Comparison of ENCODE assay signal across 34 cellular contexts in genomic region chr15:88315221-88315878, GRCh38. TPM values are rescaled to one million over a fixed set of nuclear protein-coding genes. Genes with fewer than 3 reads are reported as not detected.
"Had no signal": no experiment of that assay in that cellular context is flagged by ENCODE, and none has a peak within 500 bp of the region (broad histone marks: within the 10 kb centered on the region; RNA-seq: fewer than 3 reads in every experiment).

No MANE protein-coding gene starts in this region.

- ATAC-seq: activated CD8-positive, alpha-beta T cell treated with anti-CD3 and anti-CD28 coated beads for 36 hours; activated naive CD8-positive, alpha-beta T cell treated with anti-CD3 and anti-CD28 coated beads, Interleukin-2, amount 50 U/mL, for 24 hours had no signal

- H3K4me3 Mint-ChIP-seq: activated B cell treated with CpG ODN at 0.5 μM for 24 hours; activated CD4-positive, alpha-beta memory T cell treated with anti-CD3 and anti-CD28 coated beads for 36 hours; activated CD4-positive, alpha-beta T cell treated with anti-CD3 and anti-CD28 coated beads, Interleukin-2, amount 10 ng/mL, durations not matched to agents 24 days and 14 days; activated CD8-positive, alpha-beta T cell treated with anti-CD3 and anti-CD28 coated beads for 36 hours; activated naive CD4-positive, alpha-beta T cell treated with anti-CD3 and anti-CD28 coated beads, Interleukin-2, amount 10 ng/mL, durations not matched to agents 7 days and 5 days; activated naive CD4-positive, alpha-beta T cell treated with anti-CD3 and anti-CD28 coated beads, Interleukin-2, amount 50 U/mL, for 24 hours; activated naive CD8-positive, alpha-beta T cell; activated naive CD8-positive, alpha-beta T cell treated with anti-CD3 and anti-CD28 coated beads, Interleukin-2, amount 10 ng/mL, durations not matched to agents 7 days and 5 days; activated naive CD8-positive, alpha-beta T cell treated with anti-CD3 and anti-CD28 coated beads, Interleukin-2, amount 50 U/mL, for 24 hours; activated T-cell treated with anti-CD3 and anti-CD28 coated beads, Interleukin-2, amount 50 U/mL, for 24 hours; brain; T-helper 1 cell treated with Interleukin-12 subunit alpha and Interleukin-12 subunit beta and Interleukin-4 antibody, amounts not matched to agents 30 μg/mL and 1 μg/mL, for 36 hours; T-helper 2 cell treated with Interferon-gamma antibody and Interleukin-4, amounts not matched to agents 5 μg/mL and 100 μg/mL, for 36 hours had no signal

- H3K4me1 Mint-ChIP-seq: activated B cell treated with CpG ODN at 0.5 μM for 24 hours; activated CD4-positive, alpha-beta T cell treated with anti-CD3 and anti-CD28 coated beads, Interleukin-2, amount 10 ng/mL, durations not matched to agents 24 days and 14 days; activated naive CD4-positive, alpha-beta T cell treated with anti-CD3 and anti-CD28 coated beads, Interleukin-2, amount 10 ng/mL, durations not matched to agents 7 days and 5 days; activated naive CD4-positive, alpha-beta T cell treated with anti-CD3 and anti-CD28 coated beads, Interleukin-2, amount 50 U/mL, for 24 hours; activated naive CD8-positive, alpha-beta T cell treated with anti-CD3 and anti-CD28 coated beads, Interleukin-2, amount 10 ng/mL, durations not matched to agents 7 days and 5 days; activated naive CD8-positive, alpha-beta T cell treated with anti-CD3 and anti-CD28 coated beads, Interleukin-2, amount 50 U/mL, for 24 hours; brain had no signal

- H3K36me3 Mint-ChIP-seq: activated naive CD4-positive, alpha-beta T cell treated with anti-CD3 and anti-CD28 coated beads, Interleukin-2, amount 10 ng/mL, durations not matched to agents 7 days and 5 days; activated naive CD4-positive, alpha-beta T cell treated with anti-CD3 and anti-CD28 coated beads, Interleukin-2, amount 50 U/mL, for 24 hours; activated naive CD8-positive, alpha-beta T cell treated with anti-CD3 and anti-CD28 coated beads, Interleukin-2, amount 10 ng/mL, durations not matched to agents 7 days and 5 days; brain had no signal

- H3K9me3 ChIP-seq: ascending aorta had no signal

- H3K27me3 ChIP-seq: ascending aorta had no signal

- H3K27ac Mint-ChIP-seq: activated B cell treated with CpG ODN at 0.5 μM for 24 hours; activated CD4-positive, alpha-beta memory T cell treated with anti-CD3 and anti-CD28 coated beads for 36 hours; activated CD4-positive, alpha-beta T cell treated with anti-CD3 and anti-CD28 coated beads, Interleukin-2, amount 10 ng/mL, durations not matched to agents 24 days and 14 days; activated CD8-positive, alpha-beta T cell treated with anti-CD3 and anti-CD28 coated beads for 36 hours; activated naive CD4-positive, alpha-beta T cell treated with anti-CD3 and anti-CD28 coated beads, Interleukin-2, amount 10 ng/mL, durations not matched to agents 7 days and 5 days; activated naive CD4-positive, alpha-beta T cell treated with anti-CD3 and anti-CD28 coated beads, Interleukin-2, amount 50 U/mL, for 24 hours; activated naive CD8-positive, alpha-beta T cell; activated naive CD8-positive, alpha-beta T cell treated with anti-CD3 and anti-CD28 coated beads, Interleukin-2, amount 10 ng/mL, durations not matched to agents 7 days and 5 days; activated naive CD8-positive, alpha-beta T cell treated with anti-CD3 and anti-CD28 coated beads, Interleukin-2, amount 50 U/mL, for 24 hours; activated T-cell treated with anti-CD3 and anti-CD28 coated beads, Interleukin-2, amount 50 U/mL, for 24 hours; activated T-helper 2 cell treated with anti-CD3 and anti-CD28 coated beads, Interferon-gamma antibody, Interleukin-2, Interleukin-4, amounts not matched to agents 10 μg/mL and 5 μg/mL and 100 μg/mL, durations not matched to agents 14 hours and 24 hours and 36 hours; brain; T-helper 1 cell treated with Interleukin-12 subunit alpha and Interleukin-12 subunit beta and Interleukin-4 antibody, amounts not matched to agents 30 μg/mL and 1 μg/mL, for 36 hours; T-helper 2 cell treated with Interferon-gamma antibody and Interleukin-4, amounts not matched to agents 5 μg/mL and 100 μg/mL, for 36 hours had no signal

- H3K36me3 ChIP-seq: ascending aorta, cardiac muscle cell had no signal

- DNase-seq: activated B cell treated with CpG ODN at 0.5 μM for 24 hours; activated CD4-positive, alpha-beta memory T cell treated with anti-CD3 and anti-CD28 coated beads for 36 hours; activated CD4-positive, alpha-beta T cell treated with anti-CD3 and anti-CD28 coated beads for 4 hours; activated CD4-positive, alpha-beta T cell treated with anti-CD3 and anti-CD28 coated beads, Interleukin-2, amount 10 ng/mL, durations not matched to agents 24 days and 14 days; activated CD4-positive, alpha-beta T cell treated with anti-CD3 and anti-CD28 coated beads, Interleukin-2, amount 50 U/mL, for 1 hour; activated CD4-positive, alpha-beta T cell treated with anti-CD3 and anti-CD28 coated beads, Interleukin-2, amount 50 U/mL, for 4 hours; activated CD4-positive, CD25-positive, alpha-beta regulatory T cell treated with anti-CD3 and anti-CD28 coated beads, Interleukin-2, amount 50 U/mL, for 72 hours; activated CD8-positive, alpha-beta memory T cell treated with anti-CD3 and anti-CD28 coated beads, Interleukin-2, amount 50 U/mL, for 4 hours; activated CD8-positive, alpha-beta T cell treated with anti-CD3 and anti-CD28 coated beads for 36 hours; activated effector memory CD4-positive, alpha-beta T cell treated with Interleukin-2 at 50 U/mL for 16 hours; activated gamma-delta T cell; activated naive CD4-positive, alpha-beta T cell treated with anti-CD3 and anti-CD28 coated beads, Interleukin-2, amount 10 ng/mL, durations not matched to agents 7 days and 5 days; activated naive CD4-positive, alpha-beta T cell treated with Interleukin-2 at 50 U/mL for 16 hours; activated naive CD8-positive, alpha-beta T cell treated with anti-CD3 and anti-CD28 coated beads, Interleukin-2, amount 10 ng/mL, durations not matched to agents 7 days and 5 days; activated naive CD8-positive, alpha-beta T cell treated with anti-CD3 and anti-CD28 coated beads, Interleukin-2, amount 50 U/mL, for 24 hours; activated T-cell treated with anti-CD3 and anti-CD28 coated beads, Interleukin-2, amount 50 U/mL, for 24 hours; activated T-cell treated with anti-CD3 and anti-CD28 coated beads, Interleukin-2, amount 50 U/mL, for 48 hours; amygdala; anterior cingulate cortex; caudate nucleus; T-helper 1 cell; T-helper 2 cell; T-helper 9 cell had no signal

- H3K27ac ChIP-seq: ascending aorta, cardiac muscle cell, VCaP had no signal

- H3K4me1 ChIP-seq: ascending aorta had no signal

- H3K9me3 Mint-ChIP-seq: activated CD4-positive, alpha-beta T cell treated with anti-CD3 and anti-CD28 coated beads, Interleukin-2, amount 10 ng/mL, durations not matched to agents 24 days and 14 days; activated naive CD4-positive, alpha-beta T cell treated with anti-CD3 and anti-CD28 coated beads, Interleukin-2, amount 10 ng/mL, durations not matched to agents 7 days and 5 days; activated naive CD4-positive, alpha-beta T cell treated with anti-CD3 and anti-CD28 coated beads, Interleukin-2, amount 50 U/mL, for 24 hours; activated T-helper 2 cell treated with anti-CD3 and anti-CD28 coated beads, Interferon-gamma antibody, Interleukin-2, Interleukin-4, amounts not matched to agents 10 μg/mL and 5 μg/mL and 100 μg/mL, durations not matched to agents 14 hours and 24 hours and 36 hours; T-helper 1 cell treated with Interleukin-12 subunit alpha and Interleukin-12 subunit beta and Interleukin-4 antibody, amounts not matched to agents 30 μg/mL and 1 μg/mL, for 36 hours; T-helper 2 cell treated with Interferon-gamma antibody and Interleukin-4, amounts not matched to agents 5 μg/mL and 100 μg/mL, for 36 hours had no signal

- H3K4me3 ChIP-seq: ascending aorta, cardiac muscle cell had no signal

RNA-seq across cellular contexts. Expression of gene NTRK3, which starts 58.8 kb away (rescaled TPM):
- total RNA-seq: activated B cell treated with CpG ODN at 0.5 μM for 24 hours; activated CD8-positive, alpha-beta memory T cell treated with anti-CD3 and anti-CD28 coated beads for 36 hours; activated CD8-positive, alpha-beta T cell treated with anti-CD3 and anti-CD28 coated beads for 36 hours; activated naive CD8-positive, alpha-beta T cell treated with anti-CD3 and anti-CD28 coated beads, Interleukin-2, amount 10 ng/mL, durations not matched to agents 7 days and 5 days; bronchial epithelial cell had no signal
